ENCODE assay signal across 9 cellular contexts in genomic region chr4:177596035-177596434, GRCh38.
DNase-seq lines count a peak whose midpoint lies in the region; ATAC-seq and TF ChIP-seq lines count a peak whose summit lies in the region.
"Had no signal": no experiment of that assay in that cellular context is flagged by ENCODE, and none has a peak within 500 bp of the region (broad histone marks: within the 10 kb centered on the region; RNA-seq: fewer than 3 reads in every experiment).

No MANE protein-coding gene starts in this region.

- H3K9me3 ChIP-seq in breast epithelium, result no peaks in the 10 kb centered on the region

- no peak overlapping the region for H3K4me3 ChIP-seq in breast epithelium

- intact Hi-C loops in MCF 10A (cut with micrococcal nuclease) (no loop called here), breast epithelium (cut with DNase I; ENCODE audit: low total_unique reads) (no loop called here)
- intact Hi-C loops in activated CD8-positive, alpha-beta T cell treated with anti-CD3 and anti-CD28 coated beads for 36 hours (cut with micrococcal nuclease), result no loop called here

- no TSS peak for BruUV-seq in MCF 10A (replicated peaks; lab: Mats Ljungman, UMichigan)

- POLR2A ChIA-PET in MCF 10A (lab: Yijun Ruan, JAX), result interaction anchor here (0.6 to 1.2 kb wide), 2 partner anchors 38 to 86 kb away, joined by 3 to 4 read pairs; no protein-coding TSS in a partner anchor
- POLR2A ChIA-PET in activated CD8-positive, alpha-beta T cell treated with anti-CD3 and anti-CD28 coated beads for 36 hours (lab: Charles Lee), result no interaction called here

- H3K4me1 Mint-ChIP-seq in MCF 10A (ENCODE audit: insufficient read depth, unreplicated experiment), result peaks cover 10% of the 10 kb centered on the region
- H3K4me1 Mint-ChIP-seq in activated CD8-positive, alpha-beta T cell treated with anti-CD3 and anti-CD28 coated beads for 36 hours (ENCODE audit: low read depth), result peaks cover 8% of the 10 kb centered on the region
- no peaks in the 10 kb centered on the region for H3K4me1 Mint-ChIP-seq in stimulated activated naive B cell treated with anti-CD40 and anti-IgM and Interleukin-4, amounts not matched to agents 10 μg/mL and 1 μg/mL and 100 μg/mL, for 72 hours
- H3K4me1 Mint-ChIP-seq: CD8-positive, alpha-beta memory T cell had no signal

- DNase-seq in MCF 10A (ENCODE audit: unreplicated experiment) (peak; percentile 93), breast epithelium (ENCODE audit: low spot score in 2 of 2) (no peak), iPS DF 19.7 (ENCODE audit: low read depth, low spot score) (peak; percentile 17), NCI-H1417 treated with DMSO at 0.1 percent for 48 hours (lab: John Stamatoyannopoulos, UW) (no peak)
- DNase-seq in activated CD8-positive, alpha-beta T cell treated with anti-CD3 and anti-CD28 coated beads for 36 hours, result peak; percentile 76
- no peak for DNase-seq in stimulated activated naive B cell treated with anti-CD40 and anti-IgM and Interleukin-4, amounts not matched to agents 10 μg/mL and 1 μg/mL and 100 μg/mL, for 72 hours

- H3K9me3 Mint-ChIP-seq in MCF 10A (ENCODE audit: unreplicated experiment), result no peaks in the 10 kb centered on the region
- H3K9me3 Mint-ChIP-seq in activated CD8-positive, alpha-beta T cell treated with anti-CD3 and anti-CD28 coated beads for 36 hours, result no peaks in the 10 kb centered on the region
- H3K9me3 Mint-ChIP-seq in stimulated activated naive B cell treated with anti-CD40 and anti-IgM and Interleukin-4, amounts not matched to agents 10 μg/mL and 1 μg/mL and 100 μg/mL, for 72 hours, result peaks cover 0 to 2% of the 10 kb centered on the region in 2 donors

- peak; percentile 100 for ATAC-seq in activated CD8-positive, alpha-beta T cell treated with anti-CD3 and anti-CD28 coated beads for 36 hours
- peak; percentile 27 to 48 for ATAC-seq in stimulated activated naive B cell treated with anti-CD40 and anti-IgM and Interleukin-4, amounts not matched to agents 10 μg/mL and 1 μg/mL and 100 μg/mL, for 72 hours (replicated peaks)
- ATAC-seq in HG02884 (IDR thresholded peaks at IDR 0.05; ENCODE audit: unreplicated experiment) (no peak), GM21723 (IDR thresholded peaks at IDR 0.05; ENCODE audit: unreplicated experiment) (no peak)

- TF ChIP-seq CTCF in MCF 10A (IDR thresholded peaks at IDR 0.05; ENCODE audit: unreplicated experiment) (no peak), breast epithelium (IDR thresholded peaks at IDR 0.05) (no peak)
- TF ChIP-seq CTCF in activated CD8-positive, alpha-beta T cell treated with anti-CD3 and anti-CD28 coated beads for 36 hours (IDR thresholded peaks at IDR 0.05), result no peak

- no peaks in the 10 kb centered on the region for H3K36me3 ChIP-seq in breast epithelium

- H3K27me3 Mint-ChIP-seq in MCF 10A (ENCODE audit: insufficient read depth, unreplicated experiment), result no peaks in the 10 kb centered on the region
- H3K27me3 Mint-ChIP-seq in activated CD8-positive, alpha-beta T cell treated with anti-CD3 and anti-CD28 coated beads for 36 hours, result no peaks in the 10 kb centered on the region
- H3K27me3 Mint-ChIP-seq in stimulated activated naive B cell treated with anti-CD40 and anti-IgM and Interleukin-4, amounts not matched to agents 10 μg/mL and 1 μg/mL and 100 μg/mL, for 72 hours, result no peaks in the 10 kb centered on the region
- H3K27me3 Mint-ChIP-seq: CD8-positive, alpha-beta memory T cell had no signal

- no peaks in the 10 kb centered on the region for H3K27me3 ChIP-seq in breast epithelium

- H3K4me1 ChIP-seq in breast epithelium, result no peaks in the 10 kb centered on the region

- no peak overlapping the region for H3K27ac ChIP-seq in breast epithelium

- no peak overlapping the region for H3K4me3 Mint-ChIP-seq in MCF 10A (ENCODE audit: unreplicated experiment)
- no peak overlapping the region for H3K4me3 Mint-ChIP-seq in activated CD8-positive, alpha-beta T cell treated with anti-CD3 and anti-CD28 coated beads for 36 hours
- no peak overlapping the region for H3K4me3 Mint-ChIP-seq in stimulated activated naive B cell treated with anti-CD40 and anti-IgM and Interleukin-4, amounts not matched to agents 10 μg/mL and 1 μg/mL and 100 μg/mL, for 72 hours
- H3K4me3 Mint-ChIP-seq: CD8-positive, alpha-beta memory T cell had no signal

- no peak for TF ChIP-seq POLR2A in breast epithelium (IDR thresholded peaks at IDR 0.05)

- CTCF ChIA-PET in MCF 10A (lab: Yijun Ruan, JAX), result interaction anchor here (0.7 to 1.1 kb wide), 2 partner anchors 10 to 91 kb away, joined by 3 to 4 read pairs; no protein-coding TSS in a partner anchor
- CTCF ChIA-PET in activated CD8-positive, alpha-beta T cell treated with anti-CD3 and anti-CD28 coated beads for 36 hours (lab: Charles Lee), result no interaction called here

- no peaks in the 10 kb centered on the region for H3K36me3 Mint-ChIP-seq in MCF 10A (ENCODE audit: insufficient read depth, unreplicated experiment)
- no peaks in the 10 kb centered on the region for H3K36me3 Mint-ChIP-seq in activated CD8-positive, alpha-beta T cell treated with anti-CD3 and anti-CD28 coated beads for 36 hours (ENCODE audit: low read depth)
- H3K36me3 Mint-ChIP-seq in stimulated activated naive B cell treated with anti-CD40 and anti-IgM and Interleukin-4, amounts not matched to agents 10 μg/mL and 1 μg/mL and 100 μg/mL, for 72 hours, result no peaks in the 10 kb centered on the region

- peak overlapping the region; percentile 53 for H3K27ac Mint-ChIP-seq in MCF 10A (ENCODE audit: low read depth, unreplicated experiment)
- no peak overlapping the region for H3K27ac Mint-ChIP-seq in activated CD8-positive, alpha-beta T cell treated with anti-CD3 and anti-CD28 coated beads for 36 hours
- no peak overlapping the region for H3K27ac Mint-ChIP-seq in stimulated activated naive B cell treated with anti-CD40 and anti-IgM and Interleukin-4, amounts not matched to agents 10 μg/mL and 1 μg/mL and 100 μg/mL, for 72 hours
- H3K27ac Mint-ChIP-seq: CD8-positive, alpha-beta memory T cell had no signal

Comparison
In these comparisons a context has a peak if more than half of its experiments do, and no peak if none do; other contexts are left out.
1. DNase-seq: peak in MCF 10A (single experiment), activated CD8-positive, alpha-beta T cell treated with anti-CD3 and anti-CD28 coated beads for 36 hours (single experiment) and iPS DF 19.7 (single experiment); none in breast epithelium (0 of 2), stimulated activated naive B cell treated with anti-CD40 and anti-IgM and Interleukin-4, amounts not matched to agents 10 μg/mL and 1 μg/mL and 100 μg/mL, for 72 hours (single experiment) and NCI-H1417 treated with DMSO at 0.1 percent for 48 hours (single experiment).
2. ATAC-seq: peak in activated CD8-positive, alpha-beta T cell treated with anti-CD3 and anti-CD28 coated beads for 36 hours (single experiment) and stimulated activated naive B cell treated with anti-CD40 and anti-IgM and Interleukin-4, amounts not matched to agents 10 μg/mL and 1 μg/mL and 100 μg/mL, for 72 hours (2 of 2); none in HG02884 (single experiment) and GM21723 (single experiment).